Comparison of ENCODE assay signal across 20 cellular contexts in the genomic region with DNA sequence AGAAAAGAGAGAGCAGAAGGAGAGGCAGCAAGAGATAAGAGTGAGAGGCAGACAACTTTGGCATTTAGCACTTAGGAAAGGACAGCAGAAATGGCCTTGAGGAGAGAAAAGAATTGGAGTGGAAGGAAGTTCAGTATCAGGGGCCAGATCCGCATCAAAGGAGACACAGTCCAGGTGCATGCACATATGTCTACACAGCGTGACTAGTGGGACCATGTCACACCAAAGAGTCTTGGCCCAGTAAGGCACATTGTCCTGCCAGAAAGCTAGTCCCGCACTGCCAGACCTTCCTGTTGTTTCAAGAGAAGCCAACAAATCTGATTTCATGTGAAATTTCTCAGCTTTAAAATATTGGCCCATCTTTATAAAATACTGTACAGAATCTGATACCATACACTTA.
"Had no signal": no experiment of that assay in that cellular context is flagged by ENCODE, and none has a peak within 500 bp of the region (broad histone marks: within the 10 kb centered on the region; RNA-seq: fewer than 3 reads in every experiment).

No MANE protein-coding gene starts in this region.

- H3K4me3 ChIP-seq: ascending aorta, hepatocyte, lower lobe of right lung, suprapubic skin had no signal

- DNase-seq: activated CD4-positive, alpha-beta T cell treated with anti-CD3 and anti-CD28 coated beads, Interleukin-2, amount 50 U/mL, for 1 hour; activated gamma-delta T cell; activated T-cell treated with anti-CD3 and anti-CD28 coated beads, Interleukin-2, amount 50 U/mL, for 72 hours; effector memory CD8-positive, alpha-beta T cell; foreskin keratinocyte; lower lobe of right lung; nucleus accumbens; posterior cingulate gyrus; retina; stimulated activated CD4-positive, alpha-beta T cell treated with anti-CD3 and anti-CD28 coated beads, Interleukin-12 subunit alpha, Interleukin-12 subunit beta, amount 100 ng/mL, for 4 hours; stimulated activated CD4-positive, alpha-beta T cell treated with anti-CD3 and anti-CD28 coated beads, Interleukin-1b, Interleukin-23, amount 100 ng/mL, for 48 hours; T-helper 1 cell; T-helper 9 cell had no signal

- H3K27me3 ChIP-seq: ascending aorta, foreskin keratinocyte, hepatocyte, suprapubic skin had no signal

- H3K27ac ChIP-seq: ascending aorta, foreskin keratinocyte, hepatocyte, lower lobe of right lung, suprapubic skin had no signal

- H3K4me3 Mint-ChIP-seq: activated naive CD4-positive, alpha-beta T cell treated with anti-CD3 and anti-CD28 coated beads, Interleukin-2, amount 50 U/mL, for 24 hours; activated T-cell treated with anti-CD3 and anti-CD28 coated beads, Interleukin-2, amount 50 U/mL, for 72 hours; effector memory CD8-positive, alpha-beta T cell; nephron; stimulated activated naive CD8-positive, alpha-beta T cell treated with anti-CD3 and anti-CD28 coated beads, Interleukin-15, Interleukin-2, amounts not matched to agents 100 ng/mL and 50 ng/mL, for 24 hours; type B pancreatic cell had no signal

- H3K36me3 ChIP-seq: ascending aorta, lower lobe of right lung, suprapubic skin had no signal

- ATAC-seq: activated T-cell treated with anti-CD3 and anti-CD28 coated beads, Interleukin-2, amount 50 U/mL, for 72 hours; effector memory CD8-positive, alpha-beta T cell; foreskin keratinocyte had no signal

- H3K4me1 Mint-ChIP-seq: activated naive CD4-positive, alpha-beta T cell treated with anti-CD3 and anti-CD28 coated beads, Interleukin-2, amount 50 U/mL, for 24 hours; nephron had no signal

- H3K36me3 Mint-ChIP-seq: activated naive CD4-positive, alpha-beta T cell treated with anti-CD3 and anti-CD28 coated beads, Interleukin-2, amount 50 U/mL, for 24 hours; type B pancreatic cell had no signal

- H3K27me3 Mint-ChIP-seq: activated naive CD4-positive, alpha-beta T cell treated with anti-CD3 and anti-CD28 coated beads, Interleukin-2, amount 50 U/mL, for 24 hours; effector memory CD8-positive, alpha-beta T cell; stimulated activated naive CD8-positive, alpha-beta T cell treated with anti-CD3 and anti-CD28 coated beads, Interleukin-15, Interleukin-2, amounts not matched to agents 100 ng/mL and 50 ng/mL, for 24 hours; type B pancreatic cell had no signal

- H3K4me1 ChIP-seq: ascending aorta, foreskin keratinocyte, lower lobe of right lung, suprapubic skin had no signal

- H3K27ac Mint-ChIP-seq: activated naive CD4-positive, alpha-beta T cell treated with anti-CD3 and anti-CD28 coated beads, Interleukin-2, amount 50 U/mL, for 24 hours; activated T-cell treated with anti-CD3 and anti-CD28 coated beads, Interleukin-2, amount 50 U/mL, for 72 hours; nephron; stimulated activated naive CD8-positive, alpha-beta T cell treated with anti-CD3 and anti-CD28 coated beads, Interleukin-15, Interleukin-2, amounts not matched to agents 100 ng/mL and 50 ng/mL, for 24 hours; type B pancreatic cell had no signal
